ENCODE assay signal across 18 cellular contexts in the genomic region with DNA sequence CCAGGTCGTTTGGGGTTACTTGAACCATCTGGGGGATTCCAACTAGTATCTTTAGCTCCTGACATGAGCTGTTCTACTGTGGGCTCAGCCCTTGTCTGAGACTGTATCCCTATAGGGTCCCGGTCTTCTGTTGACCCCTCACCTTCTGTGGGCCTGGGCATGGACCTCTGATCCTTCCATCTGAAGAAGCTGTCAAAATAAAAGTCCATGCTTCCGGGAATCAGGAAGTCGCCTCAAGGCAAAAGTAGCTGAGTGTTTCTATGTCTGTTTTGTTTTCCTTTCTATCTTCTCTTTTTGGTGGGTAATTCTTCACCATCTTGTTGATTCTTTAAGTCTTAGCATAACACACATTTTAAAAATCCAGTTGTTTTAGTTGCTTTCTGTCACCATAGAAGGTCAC. TPM values are rescaled to one million over a fixed set of nuclear protein-coding genes. Genes with fewer than 3 reads are reported as not detected.
DNase-seq lines count a peak whose midpoint lies in the region; ATAC-seq and TF ChIP-seq lines count a peak whose summit lies in the region.
"Had no signal": no experiment of that assay in that cellular context is flagged by ENCODE, and none has a peak within 500 bp of the region (broad histone marks: within the 10 kb centered on the region; RNA-seq: fewer than 3 reads in every experiment).

No MANE protein-coding gene starts in this region.

- H3K36me3 Mint-ChIP-seq in activated CD8-positive, alpha-beta memory T cell treated with anti-CD3 and anti-CD28 coated beads, Interleukin-2, amount 10 ng/mL, durations not matched to agents 7 days and 5 days, result peaks cover 13% of the 10 kb centered on the region
- peaks cover 0 to 7% of the 10 kb centered on the region in 2 donors for H3K36me3 Mint-ChIP-seq in naive B cell

- H3K4me1 Mint-ChIP-seq in activated CD8-positive, alpha-beta memory T cell treated with anti-CD3 and anti-CD28 coated beads, Interleukin-2, amount 10 ng/mL, durations not matched to agents 7 days and 5 days, result peaks cover 16% of the 10 kb centered on the region
- peaks cover 29 to 32% (median 29%) of the 10 kb centered on the region in 3 donors for H3K4me1 Mint-ChIP-seq in naive B cell

- ATAC-seq in activated CD8-positive, alpha-beta memory T cell treated with anti-CD3 and anti-CD28 coated beads, Interleukin-2, amount 10 ng/mL, durations not matched to agents 7 days and 5 days, result no peak
- no peak for ATAC-seq in naive B cell (ENCODE audit: low read depth in 2 of 2)
- ATAC-seq in GM19397 (IDR thresholded peaks at IDR 0.05; ENCODE audit: unreplicated experiment), result no peak
- ATAC-seq: CD8-positive, alpha-beta T cell had no signal

- H3K9me3 Mint-ChIP-seq in activated CD8-positive, alpha-beta memory T cell treated with anti-CD3 and anti-CD28 coated beads, Interleukin-2, amount 10 ng/mL, durations not matched to agents 7 days and 5 days (ENCODE audit: low read depth), result no peaks in the 10 kb centered on the region
- no peaks in the 10 kb centered on the region for H3K9me3 Mint-ChIP-seq in naive B cell
- H3K9me3 Mint-ChIP-seq: CD8-positive, alpha-beta T cell; HFFc6 had no signal

- no peak overlapping the region for H3K4me3 Mint-ChIP-seq in activated CD8-positive, alpha-beta memory T cell treated with anti-CD3 and anti-CD28 coated beads, Interleukin-2, amount 10 ng/mL, durations not matched to agents 7 days and 5 days
- H3K4me3 Mint-ChIP-seq in naive B cell, result no peak overlapping the region
- H3K4me3 Mint-ChIP-seq: CD8-positive, alpha-beta T cell; HFFc6 had no signal

- no peak for TF ChIP-seq CTCF in RWPE1 (conservative IDR thresholded peaks at IDR 0.05; ENCODE audit: low read depth)
- no peak for TF ChIP-seq CTCF in breast epithelium (IDR thresholded peaks at IDR 0.05)

- no peak overlapping the region for H3K4me3 ChIP-seq in BLaER1 treated with 17β-estradiol and CSF1 and Interleukin-3, amounts not matched to agents 10 nM and 100 nM
- H3K4me3 ChIP-seq in breast epithelium, result no peak overlapping the region
- H3K4me3 ChIP-seq: HAP-1 had no signal

- H3K36me3 ChIP-seq in BLaER1 treated with 17β-estradiol and CSF1 and Interleukin-3, amounts not matched to agents 10 nM and 100 nM, result peaks cover 0 to 65% (median 42%) of the 10 kb centered on the region in 11 experiments; a peak in 15 of 22 replicates
- no peaks in the 10 kb centered on the region for H3K36me3 ChIP-seq in breast epithelium

- H3K27ac Mint-ChIP-seq in activated CD8-positive, alpha-beta memory T cell treated with anti-CD3 and anti-CD28 coated beads, Interleukin-2, amount 10 ng/mL, durations not matched to agents 7 days and 5 days, result peak overlapping the region; percentile 36
- H3K27ac Mint-ChIP-seq in naive B cell, result peak overlapping the region in 5 of 6 donors; percentile 16 to 77 (median 56)
- H3K27ac Mint-ChIP-seq: CD8-positive, alpha-beta T cell; HFFc6 had no signal

- peak overlapping the region in 9 of 11 experiments; percentile 11 to 65 (median 34); a peak in 14 of 22 replicates for H3K4me2 ChIP-seq in BLaER1 treated with 17β-estradiol and CSF1 and Interleukin-3, amounts not matched to agents 10 nM and 100 nM

- H3K27ac ChIP-seq in BLaER1 treated with 17β-estradiol and CSF1 and Interleukin-3, amounts not matched to agents 10 nM and 100 nM, result 0 out of 22 replicates have a peak overlapping the region, but pooled peaks of 1 of the 11 experiments have one; percentile 17
- H3K27ac ChIP-seq in RWPE1, result peak overlapping the region; percentile 15; the same call in 1 of the 2 replicates
- H3K27ac ChIP-seq in breast epithelium, result no peak overlapping the region
- H3K27ac ChIP-seq: C4-2B had no signal

- H3K4me1 ChIP-seq in BLaER1 treated with 17β-estradiol and CSF1 and Interleukin-3, amounts not matched to agents 10 nM and 100 nM, result peaks cover 15 to 37% (median 24%) of the 10 kb centered on the region in 10 experiments
- no peaks in the 10 kb centered on the region for H3K4me1 ChIP-seq in breast epithelium
- H3K4me1 ChIP-seq: HAP-1 had no signal

- no peak overlapping the region for H3K9ac ChIP-seq in BLaER1 treated with 17β-estradiol and CSF1 and Interleukin-3, amounts not matched to agents 10 nM and 100 nM

- intact Hi-C loops in breast epithelium (cut with DNase I; ENCODE audit: low total_unique reads), result loop anchor here (5.0 kb wide), 1 partner anchor 1446 kb away; no protein-coding TSS in a partner anchor

- no peaks in the 10 kb centered on the region for H3K9me3 ChIP-seq in BLaER1 treated with 17β-estradiol and CSF1 and Interleukin-3, amounts not matched to agents 10 nM and 100 nM (replicated peaks in 1 of 11)
- no peaks in the 10 kb centered on the region for H3K9me3 ChIP-seq in breast epithelium
- H3K9me3 ChIP-seq: HAP-1 had no signal

- H3K27me3 ChIP-seq in BLaER1 treated with 17β-estradiol and CSF1 and Interleukin-3, amounts not matched to agents 10 nM and 100 nM, result no peaks in the 10 kb centered on the region
- no peaks in the 10 kb centered on the region for H3K27me3 ChIP-seq in breast epithelium

- DNase-seq in activated CD8-positive, alpha-beta memory T cell treated with anti-CD3 and anti-CD28 coated beads, Interleukin-2, amount 10 ng/mL, durations not matched to agents 7 days and 5 days, result no peak
- DNase-seq in activated CD8-positive, alpha-beta memory T cell treated with anti-CD3 and anti-CD28 coated beads, Interleukin-2, amount 50 U/mL, for 48 hours, result no peak
- DNase-seq in RWPE1 (ENCODE audit: low spot score) (no peak), naive B cell (no peak), GM19238 (ENCODE audit: insufficient read length, low spot score) (no peak), breast epithelium (ENCODE audit: low spot score in 2 of 2) (no peak)
- DNase-seq: ACHN; CD8-positive, alpha-beta T cell; COR-L47; DMS153; DMS79 treated with DMSO at 0.1 percent for 48 hours; EL; GOT3; HFFc6 had no signal

- CTCF ChIA-PET in activated CD8-positive, alpha-beta memory T cell treated with anti-CD3 and anti-CD28 coated beads, Interleukin-2, amount 10 ng/mL, durations not matched to agents 7 days and 5 days (lab: Charles Lee), result no interaction called here
- CTCF ChIA-PET in RWPE1 (lab: Yijun Ruan, JAX), result interaction anchor here (0.6 kb wide), 1 partner anchor 33 kb away, joined by 12 read pairs; no protein-coding TSS in a partner anchor

- TF ChIP-seq POLR2A in breast epithelium (IDR thresholded peaks at IDR 0.05), result no peak

- POLR2A ChIA-PET in RWPE1 (lab: Yijun Ruan, JAX; ENCODE audit: low non-redundant PET), result interaction anchor here (0.6 kb wide), 1 partner anchor 266 kb away, joined by 4 read pairs; no protein-coding TSS in a partner anchor

- H3K27me3 Mint-ChIP-seq in activated CD8-positive, alpha-beta memory T cell treated with anti-CD3 and anti-CD28 coated beads, Interleukin-2, amount 10 ng/mL, durations not matched to agents 7 days and 5 days, result no peaks in the 10 kb centered on the region
- no peaks in the 10 kb centered on the region for H3K27me3 Mint-ChIP-seq in naive B cell

- peaks cover 0 to 26% (median 0%) of the 10 kb centered on the region in 11 experiments; a peak in 6 of 22 replicates for H4K20me1 ChIP-seq in BLaER1 treated with 17β-estradiol and CSF1 and Interleukin-3, amounts not matched to agents 10 nM and 100 nM

RNA-seq across cellular contexts. Expression of a gene that starts 30.3 kb away (rescaled TPM):
- total RNA-seq in activated CD8-positive, alpha-beta memory T cell treated with anti-CD3 and anti-CD28 coated beads, Interleukin-2, amount 10 ng/mL, durations not matched to agents 7 days and 5 days, result 10 to 100 TPM; 44.9 to 71.3 TPM
- polyA plus RNA-seq in naive B cell (ENCODE audit: low read depth in 6 of 6), result 1 to 10 TPM in 4 of 6 donors, under 1 TPM in 2; 0.22 to 6.4 (median 1.7) TPM
- 10 to 100 TPM; 18.4 to 40.0 (median 27.7) TPM for total RNA-seq in breast epithelium
